26 cellular contexts compared by ENCODE assay signal in the genomic region with DNA sequence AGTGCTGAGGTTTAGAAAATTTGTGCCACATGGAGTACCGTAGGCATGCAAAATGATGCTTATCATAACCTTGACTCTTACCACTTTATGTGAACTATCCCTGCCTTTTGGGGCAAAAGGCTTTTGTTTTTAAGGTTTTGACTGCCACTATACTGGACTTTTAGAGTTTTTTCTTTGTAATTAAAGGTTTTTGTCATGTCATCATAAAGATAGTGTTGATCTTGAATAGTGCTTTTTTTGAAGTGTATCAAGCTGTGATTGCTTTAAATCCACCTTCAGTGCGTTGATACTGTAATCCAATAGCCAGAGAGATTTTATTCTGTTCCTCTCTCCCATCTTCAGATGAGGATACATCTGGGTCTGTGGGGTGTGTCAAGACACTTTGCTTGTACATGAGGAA.
"Had no signal": no experiment of that assay in that cellular context is flagged by ENCODE, and none has a peak within 500 bp of the region (broad histone marks: within the 10 kb centered on the region; RNA-seq: fewer than 3 reads in every experiment).

No MANE protein-coding gene starts in this region.

- DNase-seq: hippocampal formation; immature natural killer cell; kidney; left colon; left lung; lower lobe of right lung; mammary epithelial cell; mesenchymal stem cell; naive thymus-derived CD8-positive, alpha-beta T cell; nucleus accumbens; pancreas; posterior cingulate gyrus; retina; right cardiac atrium; sigmoid colon; small intestine; spleen; stimulated activated CD4-positive, alpha-beta T cell treated with anti-CD3 and anti-CD28 coated beads, Interleukin-4, amount 100 ng/mL, for 24 hours; stimulated activated naive CD4-positive, alpha-beta T cell; tibial artery; trophoblast cell; upper lobe of right lung had no signal

- H3K9me3 ChIP-seq: left lung, lower lobe of right lung, pancreas, prostate gland, sigmoid colon, spleen, suprapubic skin, thoracic aorta, tibial artery, upper lobe of right lung had no signal

- H3K4me1 ChIP-seq: left lung, lower lobe of right lung, pancreas, prostate gland, sigmoid colon, spleen, suprapubic skin, upper lobe of right lung had no signal

- H3K27me3 ChIP-seq: left lung, pancreas, sigmoid colon, spleen, suprapubic skin, tibial artery, upper lobe of right lung had no signal

- H3K27ac ChIP-seq: left lung, lower lobe of right lung, pancreas, prostate gland, sigmoid colon, spleen, suprapubic skin, upper lobe of right lung had no signal

- H3K4me3 ChIP-seq: left lung, lower lobe of right lung, pancreas, prostate gland, sigmoid colon, spleen, suprapubic skin, thoracic aorta, tibial artery, upper lobe of right lung had no signal

- ATAC-seq: left colon; left lung; lower lobe of right lung; naive thymus-derived CD8-positive, alpha-beta T cell; pancreas; right cardiac atrium; stimulated activated effector memory CD8-positive, alpha-beta T cell treated with anti-CD3 and anti-CD28 coated beads, Interleukin-12 subunit alpha, Interleukin-12 subunit beta, amount 100 ng/mL, for 72 hours; upper lobe of right lung had no signal
